Comparison of ENCODE assay signal across 7 cellular contexts in the genomic region with DNA sequence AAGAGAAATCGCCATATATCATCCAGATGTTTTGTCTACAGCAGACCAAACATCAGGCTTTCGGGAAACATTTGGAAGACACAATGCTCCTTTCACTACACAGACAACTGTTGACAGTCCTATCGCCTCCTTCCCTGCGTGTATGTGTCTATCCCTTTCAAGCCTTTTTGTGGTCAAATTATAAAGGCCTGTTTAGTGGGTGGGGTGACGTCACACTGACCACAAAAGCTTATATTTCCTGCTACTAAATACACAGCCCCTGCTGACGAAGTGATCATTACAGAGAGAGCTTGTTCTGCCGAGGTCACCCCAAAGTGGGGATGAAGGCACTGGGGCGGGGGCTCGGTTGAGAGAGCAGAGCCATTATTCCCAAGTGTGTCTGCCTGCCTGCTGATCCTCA.
DNase-seq lines count a peak whose midpoint lies in the region; ATAC-seq and TF ChIP-seq lines count a peak whose summit lies in the region.

No MANE protein-coding gene starts in this region.

- intact Hi-C loops in upper lobe of right lung (cut with DNase I): no loop called here

- TF ChIP-seq CTCF in neural crest cell (conservative IDR thresholded peaks at IDR 0.05): no peak
- TF ChIP-seq CTCF in upper lobe of right lung (IDR thresholded peaks at IDR 0.05): no peak

- H3K4me2 ChIP-seq in GM23248 (ENCODE audit: unreplicated experiment): no peak overlapping the region

- peak overlapping the region; percentile 12; the same call in 1 of the 2 replicates for H2AFZ ChIP-seq in GM23248

- 49 to 54% methylated on average over 9 of the region's 9 CpGs for WGBS in GM23248 (ENCODE audit: low coverage in 1 of 2, low lambda C conversion rate in 2 of 2, missing lambda C conversion rate in 2 of 2), 2 experiments

- H3K27ac ChIP-seq in GM23248 (no peak overlapping the region), upper lobe of right lung (no peak overlapping the region)

- H3K27me3 ChIP-seq in GM23248 (replicated peaks; ENCODE audit: insufficient read depth) (no peaks in the 10 kb centered on the region), upper lobe of right lung (no peaks in the 10 kb centered on the region)

- no peaks in the 10 kb centered on the region for H3K79me2 ChIP-seq in GM23248 (ENCODE audit: insufficient read depth)

- peak overlapping the region; percentile 77 for H3K4me3 Mint-ChIP-seq in neural crest cell

- H3K4me1 ChIP-seq in GM23248 (ENCODE audit: insufficient read depth): peaks cover 13% of the 10 kb centered on the region
- peaks cover 5% of the 10 kb centered on the region for H3K4me1 ChIP-seq in upper lobe of right lung

- H3K9me3 ChIP-seq in GM23248 (ENCODE audit: low read depth) (no peaks in the 10 kb centered on the region), upper lobe of right lung (no peaks in the 10 kb centered on the region)

- H3K4me1 Mint-ChIP-seq in neural crest cell: peaks cover 55% of the 10 kb centered on the region

- peak overlapping the region; percentile 98 for H3K27ac Mint-ChIP-seq in neural crest cell (ENCODE audit: unreplicated experiment)

- no peaks in the 10 kb centered on the region for H3K9me2 ChIP-seq in GM23248 (ENCODE audit: insufficient read depth)

- DNase-seq in GM23248 (peak; percentile 81), NCI-H2227 (lab: John Stamatoyannopoulos, UW; ENCODE audit: unreplicated experiment) (peak; percentile 73), astrocyte of the hippocampus (ENCODE audit: low read depth, low spot score) (peak; percentile 93), neural crest cell (ENCODE audit: low read depth, low spot score) (peak; percentile 54), iPS-NIHi11 (ENCODE audit: low spot score) (no peak), kidney glomerular epithelial cell (lab: John Stamatoyannopoulos, UW) (no peak), upper lobe of right lung (no peak)

- H3K4me3 ChIP-seq in GM23248 (no peak overlapping the region), upper lobe of right lung (no peak overlapping the region)

- H3K27me3 Mint-ChIP-seq in neural crest cell (ENCODE audit: low read depth): no peaks in the 10 kb centered on the region

- peaks cover 6% of the 10 kb centered on the region for H3K9me3 Mint-ChIP-seq in neural crest cell

- H3K36me3 Mint-ChIP-seq in neural crest cell (ENCODE audit: low read depth): peaks cover 8% of the 10 kb centered on the region

- in situ Hi-C loops in GM23248 (cut with MboI): loop anchor here (10.0 kb wide), 1 partner anchor 458 kb away; no protein-coding TSS in a partner anchor

- no peak overlapping the region for H3K9ac ChIP-seq in GM23248

- H3F3A ChIP-seq in GM23248 (ENCODE audit: insufficient read depth): no peaks in the 10 kb centered on the region

- no peak for ATAC-seq in upper lobe of right lung

- H3K36me3 ChIP-seq in GM23248 (ENCODE audit: low read depth) (no peaks in the 10 kb centered on the region), upper lobe of right lung (no peaks in the 10 kb centered on the region)

- no peaks in the 10 kb centered on the region for H4K20me1 ChIP-seq in GM23248 (ENCODE audit: insufficient read depth)

Comparison
In these comparisons a context has a peak if more than half of its experiments do, and no peak if none do; other contexts are left out.
1. DNase-seq: peak in GM23248 (single experiment), NCI-H2227 (single experiment), astrocyte of the hippocampus (single experiment) and neural crest cell (single experiment); none in iPS-NIHi11 (single experiment), kidney glomerular epithelial cell (single experiment) and upper lobe of right lung (single experiment).